16 cellular contexts compared by ENCODE assay signal in the genomic region with DNA sequence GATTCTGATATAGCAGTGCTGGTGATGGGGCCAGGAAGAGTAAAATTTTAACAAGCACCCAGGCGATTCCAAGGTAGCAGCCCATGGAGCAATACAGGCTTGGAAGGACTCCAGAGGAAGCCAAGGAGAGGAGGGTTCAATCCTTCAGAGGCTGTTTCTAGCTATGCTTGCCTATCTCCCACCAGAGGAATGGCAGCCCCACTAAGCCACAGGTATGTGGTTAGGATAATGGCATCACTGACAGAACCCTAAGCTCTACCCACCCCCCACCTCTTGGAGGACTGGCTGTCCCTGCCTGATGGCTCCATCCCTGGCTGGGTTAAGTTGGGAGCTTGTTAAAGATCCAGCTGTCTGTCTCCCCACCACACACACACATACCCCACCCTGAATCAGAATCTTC.
"Had no signal": no experiment of that assay in that cellular context is flagged by ENCODE, and none has a peak within 500 bp of the region (broad histone marks: within the 10 kb centered on the region; RNA-seq: fewer than 3 reads in every experiment).

No MANE protein-coding gene starts in this region.

- DNase-seq: activated CD4-positive, alpha-beta T cell treated with anti-CD3 and anti-CD28 coated beads, Interleukin-2, amount 10 ng/mL, durations not matched to agents 7 days and 5 days; activated CD4-positive, CD25-positive, alpha-beta regulatory T cell; activated T-cell treated with anti-CD3 and anti-CD28 coated beads, Interleukin-2, amount 50 U/mL, for 4 hours; dermis blood vessel endothelial cell; erythroblast; hypothalamus; left lung; sigmoid colon; stimulated activated CD4-positive, alpha-beta T cell treated with anti-CD3 and anti-CD28 coated beads, Interleukin-2, amount 100 ng/mL, for 48 hours; stimulated activated naive CD8-positive, alpha-beta T cell treated with anti-CD3 and anti-CD28 coated beads, Interleukin-15, Interleukin-2, amounts not matched to agents 100 U/mL and 50 U/mL, for 24 hours; T-helper 1 cell; upper lobe of left lung had no signal

- H3K4me3 Mint-ChIP-seq: activated CD4-positive, alpha-beta T cell treated with anti-CD3 and anti-CD28 coated beads, Interleukin-2, amount 10 ng/mL, durations not matched to agents 7 days and 5 days; activated T-cell treated with anti-CD3 and anti-CD28 coated beads, Interleukin-2, amount 50 U/mL, for 4 hours had no signal

- H3K9me3 ChIP-seq: breast epithelium, left lung, sigmoid colon, suprapubic skin, upper lobe of left lung had no signal

- H3K27ac ChIP-seq: left lung, sigmoid colon, suprapubic skin, upper lobe of left lung had no signal

- H3K27me3 Mint-ChIP-seq: natural killer cell treated with Interleukin-12 subunit alpha and Interleukin-12 subunit beta and Interleukin-15 and Interleukin-18, amount 100 ng/mL, for 72 hours had no signal

- H3K4me1 ChIP-seq: breast epithelium, sigmoid colon had no signal

- H3K4me3 ChIP-seq: breast epithelium, left lung, sigmoid colon, suprapubic skin, upper lobe of left lung had no signal

- H3K36me3 ChIP-seq: breast epithelium had no signal

- H3K27ac Mint-ChIP-seq: activated CD4-positive, alpha-beta T cell treated with anti-CD3 and anti-CD28 coated beads, Interleukin-2, amount 10 ng/mL, durations not matched to agents 7 days and 5 days; activated naive CD4-positive, alpha-beta T cell treated with anti-CD3 and anti-CD28 coated beads, Interleukin-2, amount 50 U/mL, for 72 hours had no signal

- ATAC-seq: activated naive CD4-positive, alpha-beta T cell treated with anti-CD3 and anti-CD28 coated beads, Interleukin-2, amount 50 U/mL, for 72 hours; activated T-cell treated with anti-CD3 and anti-CD28 coated beads, Interleukin-2, amount 50 U/mL, for 4 hours; left lung; natural killer cell treated with Interleukin-12 subunit alpha and Interleukin-12 subunit beta and Interleukin-15 and Interleukin-18, amount 100 ng/mL, for 72 hours; stimulated activated naive CD8-positive, alpha-beta T cell treated with anti-CD3 and anti-CD28 coated beads, Interleukin-15, Interleukin-2, amounts not matched to agents 100 U/mL and 50 U/mL, for 24 hours had no signal

- H3K27me3 ChIP-seq: breast epithelium, left lung, sigmoid colon, suprapubic skin, upper lobe of left lung had no signal
